Comparison of ENCODE assay signal across 29 cellular contexts in genomic region chr5:113448224-113448623, GRCh38. TPM values are rescaled to one million over a fixed set of nuclear protein-coding genes. Genes with fewer than 3 reads are reported as not detected.
"Had no signal": no experiment of that assay in that cellular context is flagged by ENCODE, and none has a peak within 500 bp of the region (broad histone marks: within the 10 kb centered on the region; RNA-seq: fewer than 3 reads in every experiment).

No MANE protein-coding gene starts in this region.

- H3K27ac ChIP-seq: heart right ventricle, hepatocyte, left lung, lower lobe of right lung, pancreas, prostate gland, sigmoid colon, spleen, suprapubic skin, thoracic aorta, tibial artery, uterus had no signal

- H3K9me3 ChIP-seq: pancreas, prostate gland, sigmoid colon, suprapubic skin, thoracic aorta, uterus had no signal

- H3K4me2 ChIP-seq: hepatocyte had no signal

- H3K27ac Mint-ChIP-seq: naive thymus-derived CD4-positive, alpha-beta T cell; natural killer cell treated with Interleukin-12 subunit alpha and Interleukin-12 subunit beta and Interleukin-15 and Interleukin-18, amount 100 ng/mL, for 72 hours; stimulated activated effector memory CD8-positive, alpha-beta T cell treated with anti-CD3 and anti-CD28 coated beads, Interleukin-12 subunit alpha, Interleukin-12 subunit beta, amount 100 ng/mL, for 72 hours; stimulated activated naive CD8-positive, alpha-beta T cell treated with anti-CD3 and anti-CD28 coated beads, Interleukin-15, Interleukin-2, amounts not matched to agents 100 ng/mL and 50 ng/mL, for 24 hours had no signal

- H3K4me3 Mint-ChIP-seq: naive thymus-derived CD4-positive, alpha-beta T cell; natural killer cell treated with Interleukin-12 subunit alpha and Interleukin-12 subunit beta and Interleukin-15 and Interleukin-18, amount 100 ng/mL, for 72 hours; neural crest cell; stimulated activated effector memory CD8-positive, alpha-beta T cell treated with anti-CD3 and anti-CD28 coated beads, Interleukin-12 subunit alpha, Interleukin-12 subunit beta, amount 100 ng/mL, for 72 hours; stimulated activated naive CD8-positive, alpha-beta T cell treated with anti-CD3 and anti-CD28 coated beads, Interleukin-15, Interleukin-2, amounts not matched to agents 100 ng/mL and 50 ng/mL, for 24 hours had no signal

- H3K79me2 ChIP-seq: hepatocyte had no signal

- H3K36me3 ChIP-seq: heart right ventricle, left lung, lower lobe of right lung, pancreas, prostate gland, sigmoid colon, spleen, suprapubic skin, thoracic aorta, tibial artery, uterus had no signal

- H3K4me1 ChIP-seq: left lung, lower lobe of right lung, prostate gland, sigmoid colon, spleen, suprapubic skin, tibial artery, uterus had no signal

- DNase-seq: heart right ventricle; left lung; lower lobe of right lung; mammary epithelial cell; mesenchymal stem cell; mucosa of descending colon; naive thymus-derived CD4-positive, alpha-beta T cell; nucleus accumbens; pancreas; posterior cingulate gyrus; right cardiac atrium; sigmoid colon; small intestine; spleen; stimulated activated CD4-positive, alpha-beta T cell treated with anti-CD3 and anti-CD28 coated beads, Interleukin-4, amount 100 ng/mL, for 24 hours; stimulated activated naive CD4-positive, alpha-beta T cell; tibial artery; uterus had no signal

- H3K4me3 ChIP-seq: heart right ventricle, hepatocyte, left lung, lower lobe of right lung, mucosa of descending colon, pancreas, prostate gland, sigmoid colon, spleen, suprapubic skin, thoracic aorta, tibial artery, uterus had no signal

- H3K36me3 Mint-ChIP-seq: naive thymus-derived CD4-positive, alpha-beta T cell; stimulated activated effector memory CD8-positive, alpha-beta T cell treated with anti-CD3 and anti-CD28 coated beads, Interleukin-12 subunit alpha, Interleukin-12 subunit beta, amount 100 ng/mL, for 72 hours had no signal

- ATAC-seq: heart right ventricle; left lung; lower lobe of right lung; mucosa of descending colon; naive thymus-derived CD4-positive, alpha-beta T cell; natural killer cell treated with Interleukin-12 subunit alpha and Interleukin-12 subunit beta and Interleukin-15 and Interleukin-18, amount 100 ng/mL, for 72 hours; right cardiac atrium; stimulated activated effector memory CD8-positive, alpha-beta T cell treated with anti-CD3 and anti-CD28 coated beads, Interleukin-12 subunit alpha, Interleukin-12 subunit beta, amount 100 ng/mL, for 72 hours had no signal

- H3K9me3 Mint-ChIP-seq: natural killer cell treated with Interleukin-12 subunit alpha and Interleukin-12 subunit beta and Interleukin-15 and Interleukin-18, amount 100 ng/mL, for 72 hours; stimulated activated effector memory CD8-positive, alpha-beta T cell treated with anti-CD3 and anti-CD28 coated beads, Interleukin-12 subunit alpha, Interleukin-12 subunit beta, amount 100 ng/mL, for 72 hours; stimulated activated naive CD8-positive, alpha-beta T cell treated with anti-CD3 and anti-CD28 coated beads, Interleukin-15, Interleukin-2, amounts not matched to agents 100 ng/mL and 50 ng/mL, for 24 hours had no signal

- H2AFZ ChIP-seq: hepatocyte had no signal

- H3K27me3 ChIP-seq: hepatocyte, left lung, pancreas, sigmoid colon, suprapubic skin, tibial artery, uterus had no signal

RNA-seq across cellular contexts. Expression of gene TSSK1B, which starts 13.4 kb away (rescaled TPM):
- total RNA-seq: hepatocyte; liver; lower lobe of right lung; myocyte; naive thymus-derived CD4-positive, alpha-beta T cell; natural killer cell treated with Interleukin-12 subunit alpha and Interleukin-12 subunit beta and Interleukin-15 and Interleukin-18, amount 100 ng/mL, for 72 hours; sigmoid colon; spleen; subcutaneous adipose tissue; thoracic aorta had no signal
- polyA plus RNA-seq: heart right ventricle; hepatocyte; liver; naive thymus-derived CD4-positive, alpha-beta T cell; sigmoid colon; small intestine; spleen had no signal
